In genomic region chrX:71283409-71284143, GRCh38 we compare ENCODE assay signal across 8 cellular contexts. TPM values are rescaled to one million over a fixed set of nuclear protein-coding genes. Genes with fewer than 3 reads are reported as not detected.
DNase-seq lines count a peak whose midpoint lies in the region; ATAC-seq and TF ChIP-seq lines count a peak whose summit lies in the region.

NONO (plus strand) TSS chrX:71283635; CDS start chrX:71290638, 7,003 bp downstream.

- DNase-seq in GM23338 (ENCODE audit: low spot score) (peak; percentile 98), LNCaP clone FGC (ENCODE audit: low read depth) (peak; percentile 98), RWPE1 (ENCODE audit: low spot score) (peak; percentile 95), fibroblast of lung (ENCODE audit: low read depth in 2 of 2) (peak; percentile 99)
- peak; percentile 48 to 96 (median 89) for DNase-seq in naive thymus-derived CD4-positive, alpha-beta T cell
- peak; percentile 86 for DNase-seq in stimulated activated naive B cell treated with anti-CD40 and anti-IgM and Interleukin-4, amounts not matched to agents 10 μg/mL and 1 μg/mL and 100 μg/mL, for 72 hours

- H3K4me3 ChIP-seq in DOHH2 (ENCODE audit: low read length) (peak within 1 kb of the TSS; percentile 93), GM23338 (peak within 1 kb of the TSS; percentile 97), LNCaP clone FGC (ENCODE audit: low read depth, low read length) (peak within 1 kb of the TSS; percentile 85), fibroblast of lung (replicated peaks in 1 of 4; ENCODE audit: control extremely low read depth in 1 of 4, insufficient read depth in 1 of 4, low read depth in 3 of 4, low read length in 4 of 4) (peak within 1 kb of the TSS; percentile 73 to 97 (median 74))
- peak within 1 kb of the TSS; percentile 88 for H3K4me3 ChIP-seq in naive thymus-derived CD4-positive, alpha-beta T cell (ENCODE audit: low read length)

- peaks cover 9% of the 10 kb centered on the region for H3K27me3 Mint-ChIP-seq in GM23338 (ENCODE audit: insufficient read depth, low read depth, poor library complexity)
- no peaks in the 10 kb centered on the region for H3K27me3 Mint-ChIP-seq in activated T-helper 17 cell treated with anti-CD3 and anti-CD28 coated beads, Interleukin-2, amount 50 U/mL, for 72 hours
- H3K27me3 Mint-ChIP-seq in naive thymus-derived CD4-positive, alpha-beta T cell = peaks cover 0 to 3% (median 0%) of the 10 kb centered on the region in 5 donors
- H3K27me3 Mint-ChIP-seq in stimulated activated naive B cell treated with anti-CD40 and anti-IgM and Interleukin-4, amounts not matched to agents 10 μg/mL and 1 μg/mL and 100 μg/mL, for 72 hours = no peaks in the 10 kb centered on the region

- no peak for TF ChIP-seq CTCF in DOHH2 (IDR thresholded peaks at IDR 0.05; ENCODE audit: low read depth, low read length, poor library complexity, severe bottlenecking)
- no peak for TF ChIP-seq CTCF in GM23338 (conservative IDR thresholded peaks at IDR 0.05; ENCODE audit: low read depth in 2 of 2)
- 0 out of 2 replicates have a peak, but pooled peaks have one; percentile 4 for TF ChIP-seq CTCF in LNCaP clone FGC (IDR thresholded peaks at IDR 0.05; ENCODE audit: control insufficient read depth, extremely low read depth, insufficient read depth)
- TF ChIP-seq CTCF in RWPE1 (conservative IDR thresholded peaks at IDR 0.05; ENCODE audit: low read depth) = 0 out of 2 replicates have a peak, but pooled peaks have one; percentile 15
- no peak for TF ChIP-seq CTCF in fibroblast of lung (conservative IDR thresholded peaks at IDR 0.05 in 1 of 2, IDR thresholded peaks at IDR 0.05 in 1 of 2; ENCODE audit: low read depth in 1 of 2, low read length in 2 of 2)

- peaks cover 18% of the 10 kb centered on the region for H3K4me1 ChIP-seq in DOHH2 (ENCODE audit: control insufficient read depth, low read length)
- peaks cover 6% of the 10 kb centered on the region; the same call in 1 of the 2 replicates for H3K4me1 ChIP-seq in GM23338 (ENCODE audit: insufficient read depth)
- H3K4me1 ChIP-seq in fibroblast of lung (ENCODE audit: control insufficient read depth, extremely low read depth, insufficient read depth, low read length) = no peaks in the 10 kb centered on the region
- peaks cover 0 to 8% of the 10 kb centered on the region in 2 donors for H3K4me1 ChIP-seq in naive thymus-derived CD4-positive, alpha-beta T cell (ENCODE audit: control insufficient read depth in 2 of 2, insufficient read depth in 2 of 2, low read length in 2 of 2)

- H3K27ac Mint-ChIP-seq in GM23338 = peak within 1 kb of the TSS; percentile 100
- H3K27ac Mint-ChIP-seq in activated T-helper 17 cell treated with anti-CD3 and anti-CD28 coated beads, Interleukin-2, amount 50 U/mL, for 72 hours = peak within 1 kb of the TSS; percentile 100
- peak within 1 kb of the TSS; percentile 97 to 100 (median 99) for H3K27ac Mint-ChIP-seq in naive thymus-derived CD4-positive, alpha-beta T cell
- peak within 1 kb of the TSS; percentile 100 for H3K27ac Mint-ChIP-seq in stimulated activated naive B cell treated with anti-CD40 and anti-IgM and Interleukin-4, amounts not matched to agents 10 μg/mL and 1 μg/mL and 100 μg/mL, for 72 hours

- CTCF ChIA-PET in RWPE1 (lab: Yijun Ruan, JAX) = interaction anchor here (0.6 kb wide), 1 partner anchor 608 kb away, joined by 4 read pairs; no protein-coding TSS in a partner anchor
- CTCF ChIA-PET in naive thymus-derived CD4-positive, alpha-beta T cell (lab: Charles Lee) = interaction anchor here (0.6 to 1.4 kb wide), 5 partner anchors 29 to 314 kb away, joined by 3 to 4 read pairs (median 3); partner anchors contain the start of genes TAF1 and ZMYM3

- H3K27ac ChIP-seq in DOHH2 (ENCODE audit: low read depth, low read length) = peak within 1 kb of the TSS; percentile 76
- H3K27ac ChIP-seq in GM23338 (ENCODE audit: low read depth) = peak within 1 kb of the TSS; percentile 96
- peak within 1 kb of the TSS; percentile 87 for H3K27ac ChIP-seq in RWPE1
- peak within 1 kb of the TSS; percentile 96 for H3K27ac ChIP-seq in fibroblast of lung (ENCODE audit: insufficient read depth, low read length)
- H3K27ac ChIP-seq in naive thymus-derived CD4-positive, alpha-beta T cell (ENCODE audit: low read depth, low read length) = peak within 1 kb of the TSS; percentile 93

- H3K9me3 Mint-ChIP-seq in GM23338 = no peaks in the 10 kb centered on the region; the same call in 1 of the 3 replicates
- H3K9me3 Mint-ChIP-seq in activated T-helper 17 cell treated with anti-CD3 and anti-CD28 coated beads, Interleukin-2, amount 50 U/mL, for 72 hours = no peaks in the 10 kb centered on the region
- H3K9me3 Mint-ChIP-seq in naive thymus-derived CD4-positive, alpha-beta T cell = peaks cover 0 to 3% (median 0%) of the 10 kb centered on the region in 11 donors
- no peaks in the 10 kb centered on the region for H3K9me3 Mint-ChIP-seq in stimulated activated naive B cell treated with anti-CD40 and anti-IgM and Interleukin-4, amounts not matched to agents 10 μg/mL and 1 μg/mL and 100 μg/mL, for 72 hours

- ATAC-seq in GM23338 = peak; percentile 86
- ATAC-seq in activated T-helper 17 cell treated with anti-CD3 and anti-CD28 coated beads, Interleukin-2, amount 50 U/mL, for 72 hours (replicated peaks) = peak; percentile 77
- ATAC-seq in naive thymus-derived CD4-positive, alpha-beta T cell = peak; percentile 91
- ATAC-seq in stimulated activated naive B cell treated with anti-CD40 and anti-IgM and Interleukin-4, amounts not matched to agents 10 μg/mL and 1 μg/mL and 100 μg/mL, for 72 hours (replicated peaks) = peak; percentile 84 to 90

- intact Hi-C loops in naive thymus-derived CD4-positive, alpha-beta T cell (cut with micrococcal nuclease) = loop anchor here (1.0 to 10.0 kb wide), 12 partner anchors 29 to 829 kb away; partner anchors contain the start of genes SNX12 (in 2 of the 2), TAF1 (in 2 of the 2), ZMYM3 (in 2 of the 2) and FOXO4 (in 1 of the 2)

- no peaks in the 10 kb centered on the region for H3K9me2 ChIP-seq in DOHH2 (replicated peaks; ENCODE audit: control insufficient read depth, low read length)
- H3K9me2 ChIP-seq in GM23338 (ENCODE audit: insufficient read depth) = no peaks in the 10 kb centered on the region

- peaks cover 41% of the 10 kb centered on the region for H3K36me3 ChIP-seq in DOHH2 (ENCODE audit: control insufficient read depth, low read length)
- H3K36me3 ChIP-seq in GM23338 (ENCODE audit: insufficient read depth) = peaks cover 6% of the 10 kb centered on the region; the same call in 1 of the 2 replicates
- H3K36me3 ChIP-seq in fibroblast of lung (ENCODE audit: control insufficient read depth, insufficient read depth, low read length) = no peaks in the 10 kb centered on the region
- peaks cover 0 to 7% (median 0%) of the 10 kb centered on the region in 3 experiments for H3K36me3 ChIP-seq in naive thymus-derived CD4-positive, alpha-beta T cell (ENCODE audit: control insufficient read depth in 2 of 3, insufficient read depth in 3 of 3, low read length in 3 of 3)

- H2AFZ ChIP-seq in GM23338 = 0 out of 2 replicates have a peak within 1 kb of the TSS, but pooled peaks have one; percentile 63
- peak within 1 kb of the TSS; percentile 57 for H2AFZ ChIP-seq in fibroblast of lung (ENCODE audit: low read length)

- H3K9me3 ChIP-seq in DOHH2 (ENCODE audit: control insufficient read depth, insufficient read depth, low read length) (no peaks in the 10 kb centered on the region), fibroblast of lung (ENCODE audit: control insufficient read depth, insufficient read depth, low read depth, low read length) (no peaks in the 10 kb centered on the region)
- H3K9me3 ChIP-seq in naive thymus-derived CD4-positive, alpha-beta T cell (ENCODE audit: control insufficient read depth in 2 of 3, low read length in 3 of 3) = no peaks in the 10 kb centered on the region

- POLR2A ChIA-PET in RWPE1 (lab: Yijun Ruan, JAX; ENCODE audit: low non-redundant PET) = interaction anchor here (0.9 kb wide), 1 partner anchor 29 kb away, joined by 6 read pairs; no protein-coding TSS in a partner anchor
- POLR2A ChIA-PET in naive thymus-derived CD4-positive, alpha-beta T cell (lab: Charles Lee) = interaction anchor here (0.6 to 2.9 kb wide), 20 partner anchors 9 to 265 kb away, joined by 3 to 54 read pairs (median 5); partner anchors contain the start of genes IL2RG, ITGB1BP2, MED12 and OGT

- peak within 1 kb of the TSS; percentile 93 for H3K4me2 ChIP-seq in DOHH2 (ENCODE audit: low read length)
- peak within 1 kb of the TSS; percentile 93 for H3K4me2 ChIP-seq in GM23338
- H3K4me2 ChIP-seq in fibroblast of lung (ENCODE audit: extremely low read depth, insufficient read depth, low read length) = peak within 1 kb of the TSS; percentile 38

- H3K4me3 Mint-ChIP-seq in GM23338 = peak within 1 kb of the TSS; percentile 95
- H3K4me3 Mint-ChIP-seq in activated T-helper 17 cell treated with anti-CD3 and anti-CD28 coated beads, Interleukin-2, amount 50 U/mL, for 72 hours = peak within 1 kb of the TSS; percentile 93
- H3K4me3 Mint-ChIP-seq in naive thymus-derived CD4-positive, alpha-beta T cell = peak within 1 kb of the TSS; percentile 94 to 99 (median 98)
- H3K4me3 Mint-ChIP-seq in stimulated activated naive B cell treated with anti-CD40 and anti-IgM and Interleukin-4, amounts not matched to agents 10 μg/mL and 1 μg/mL and 100 μg/mL, for 72 hours = peak within 1 kb of the TSS; percentile 89 to 98

- H3K79me2 ChIP-seq in DOHH2 (ENCODE audit: control insufficient read depth, low read length) (peaks cover 54% of the 10 kb centered on the region), GM23338 (replicated peaks; ENCODE audit: insufficient read depth) (peaks cover 48% of the 10 kb centered on the region), fibroblast of lung (ENCODE audit: control insufficient read depth, insufficient read depth, low read length) (peaks cover 48% of the 10 kb centered on the region)

- no peaks in the 10 kb centered on the region for H3F3A ChIP-seq in DOHH2 (ENCODE audit: control insufficient read depth, insufficient read depth)
- H3F3A ChIP-seq in GM23338 (replicated peaks; ENCODE audit: low read depth) = peaks cover 4% of the 10 kb centered on the region; the same call in 1 of the 2 replicates

- H4K20me1 ChIP-seq in DOHH2 (ENCODE audit: control insufficient read depth, insufficient read depth, low read depth, low read length) (peaks cover 5% of the 10 kb centered on the region; the same call in 1 of the 2 replicates), GM23338 (replicated peaks; ENCODE audit: insufficient read depth) (peaks cover 15% of the 10 kb centered on the region; the same call in 1 of the 2 replicates), fibroblast of lung (ENCODE audit: control insufficient read depth, extremely low read depth, insufficient read depth, low read length) (no peaks in the 10 kb centered on the region)

- H3K4me1 Mint-ChIP-seq in GM23338 = peaks cover 4% of the 10 kb centered on the region; the same call in 2 of the 3 replicates
- peaks cover under 1% of the 10 kb centered on the region for H3K4me1 Mint-ChIP-seq in activated T-helper 17 cell treated with anti-CD3 and anti-CD28 coated beads, Interleukin-2, amount 50 U/mL, for 72 hours
- peaks cover under 1 to 28% (median 17%) of the 10 kb centered on the region in 7 donors for H3K4me1 Mint-ChIP-seq in naive thymus-derived CD4-positive, alpha-beta T cell
- peaks cover under 1 to 2% of the 10 kb centered on the region in 2 donors for H3K4me1 Mint-ChIP-seq in stimulated activated naive B cell treated with anti-CD40 and anti-IgM and Interleukin-4, amounts not matched to agents 10 μg/mL and 1 μg/mL and 100 μg/mL, for 72 hours

- H3K36me3 Mint-ChIP-seq in GM23338 (ENCODE audit: low read depth) = peaks cover 52% of the 10 kb centered on the region
- H3K36me3 Mint-ChIP-seq in activated T-helper 17 cell treated with anti-CD3 and anti-CD28 coated beads, Interleukin-2, amount 50 U/mL, for 72 hours (ENCODE audit: low read depth) = peaks cover 55% of the 10 kb centered on the region
- H3K36me3 Mint-ChIP-seq in naive thymus-derived CD4-positive, alpha-beta T cell = peaks cover 0 to 8% (median 0%) of the 10 kb centered on the region in 5 donors
- H3K36me3 Mint-ChIP-seq in stimulated activated naive B cell treated with anti-CD40 and anti-IgM and Interleukin-4, amounts not matched to agents 10 μg/mL and 1 μg/mL and 100 μg/mL, for 72 hours = peaks cover 3 to 7% of the 10 kb centered on the region in 2 donors

- peak within 1 kb of the TSS; percentile 84 for H3K9ac ChIP-seq in fibroblast of lung (ENCODE audit: insufficient read depth, low read length)

- H3K27me3 ChIP-seq in DOHH2 (ENCODE audit: control insufficient read depth, low read length) (no peaks in the 10 kb centered on the region), GM23338 (ENCODE audit: insufficient read depth) (no peaks in the 10 kb centered on the region), fibroblast of lung (ENCODE audit: control insufficient read depth, insufficient read depth, low read length) (no peaks in the 10 kb centered on the region)
- no peaks in the 10 kb centered on the region for H3K27me3 ChIP-seq in naive thymus-derived CD4-positive, alpha-beta T cell (ENCODE audit: control insufficient read depth in 2 of 2, insufficient read depth in 2 of 2, low read length in 2 of 2)

RNA-seq across cellular contexts. Expression of gene NONO, which starts in this region (rescaled TPM):
- 643 and 656 TPM in 2 replicates for total RNA-seq in GM23338 (2014; rRNA removed; shearing (Covaris generic))
- polyA plus RNA-seq in GM23338 (2016; fragmentation: Nextera tagmentation; extraction: Ambion mirVana) (329 and 342 TPM in 2 replicates), fibroblast of lung (165 and 291 TPM in 2 replicates)
- total RNA-seq in activated T-helper 17 cell treated with anti-CD3 and anti-CD28 coated beads, Interleukin-2, amount 50 U/mL, for 72 hours = 100 to 1,000 TPM; 394 to 499 TPM
- total RNA-seq in fibroblast of lung = 316 and 355 TPM in 2 replicates
- polyA plus RNA-seq in fibroblast of lung (2012) = 195 and 255 TPM in 2 replicates
- 218 and 388 TPM in 2 replicates for polyA minus RNA-seq in fibroblast of lung (ENCODE audit: low replicate concordance)
- 100 to 1,000 TPM; 334 to 488 (median 371) TPM for total RNA-seq in naive thymus-derived CD4-positive, alpha-beta T cell
- 100 to 1,000 TPM; 184 to 220 TPM for polyA plus RNA-seq in naive thymus-derived CD4-positive, alpha-beta T cell

Comparison
In these comparisons a context has a peak if more than half of its experiments do, and no peak if none do; other contexts are left out.
1. Peak in every context shown above with its lines: DNase-seq, ATAC-seq, H3K4me3 ChIP-seq and H3K27ac ChIP-seq.
2. H3K4me2 ChIP-seq: peak in every context shown above with its lines; median percentile 93 in DOHH2; 93 in GM23338; 38 in fibroblast of lung.
3. CTCF ChIP-seq: peak in LNCaP clone FGC (single experiment) and RWPE1 (single experiment); none in DOHH2 (single experiment), GM23338 (0 of 2) and fibroblast of lung (0 of 2).